In genomic region chr7:128939861-128940410, GRCh38 we compare ENCODE assay signal across 1 cellular context.
A peak's percentile ranks its signal among the peaks of the same experiment; 100 is the strongest.
TF ChIP-seq lines count a peak whose summit lies in the region.

No MANE protein-coding gene starts in this region.

TF ChIP-seq in GM12878, 131 proteins besides CTCF, POLR2A, EP300 and RAD21:
- TF ChIP-seq ZSCAN29 (IDR thresholded peaks at IDR 0.05) = peak; percentile 96
- TF ChIP-seq MAX (IDR thresholded peaks at IDR 0.05; ENCODE audit: low read depth, low read length) = 0 out of 2 replicates have a peak, but pooled peaks have one; percentile 61
- TF ChIP-seq CHD2 (IDR thresholded peaks at IDR 0.05; ENCODE audit: borderline replicate concordance, low read depth, low read length) = 0 out of 2 replicates have a peak, but pooled peaks have one; percentile 11
- no peak for TF ChIP-seq PAX8 (IDR thresholded peaks at IDR 0.05)
- no peak for TF ChIP-seq MEF2A (IDR thresholded peaks at IDR 0.05; ENCODE audit: insufficient read depth, low read depth, low read length)
- no peak for TF ChIP-seq CREB1 (IDR thresholded peaks at IDR 0.05; ENCODE audit: low read depth)
- no peak for TF ChIP-seq SRF (IDR thresholded peaks at IDR 0.05; ENCODE audit: low read depth in 2 of 2, low read length in 2 of 2)
- no peak for TF ChIP-seq SREBF2 (IDR thresholded peaks at IDR 0.05; ENCODE audit: low read length)
- no peak for TF ChIP-seq KLF5 (IDR thresholded peaks at IDR 0.05; ENCODE audit: partially characterized antibody)
- peak; percentile 8; the same call in 2 of the 3 replicates for TF ChIP-seq POU2F2 (IDR thresholded peaks at IDR 0.05; ENCODE audit: borderline replicate concordance, low read depth, low read length)
- TF ChIP-seq ETV6 (conservative IDR thresholded peaks at IDR 0.05 in 1 of 2, IDR thresholded peaks at IDR 0.05 in 1 of 2; ENCODE audit: borderline replicate concordance in 1 of 2, low read depth in 1 of 2) = no peak
- TF ChIP-seq SMAD5 (IDR thresholded peaks at IDR 0.05; ENCODE audit: low read depth) = 0 out of 2 replicates have a peak, but pooled peaks have one; percentile 4
- TF ChIP-seq NRF1 (conservative IDR thresholded peaks at IDR 0.05; ENCODE audit: low read depth, low read length) = no peak
- TF ChIP-seq MLLT1 (IDR thresholded peaks at IDR 0.05) = no peak
- peak; percentile 34; the same call in 1 of the 2 replicates for TF ChIP-seq POLR2AphosphoS2 (IDR thresholded peaks at IDR 0.05; ENCODE audit: low read depth, low read length)
- peak; percentile 36 for TF ChIP-seq LARP7 (IDR thresholded peaks at IDR 0.05)
- 0 out of 2 replicates have a peak, but pooled peaks have one; percentile 38 for TF ChIP-seq BCL11A (IDR thresholded peaks at IDR 0.05; ENCODE audit: low read depth, low read length)
- TF ChIP-seq TAF1 (IDR thresholded peaks at IDR 0.05; ENCODE audit: borderline replicate concordance, low read depth, low read length) = peak; percentile 39; the same call in 1 of the 2 replicates
- TF ChIP-seq E2F8 (IDR thresholded peaks at IDR 0.05; ENCODE audit: low read depth, partially characterized antibody) = no peak
- no peak for TF ChIP-seq ESRRA (IDR thresholded peaks at IDR 0.05; ENCODE audit: low read length)
- no peak for TF ChIP-seq CBX3 (IDR thresholded peaks at IDR 0.05; ENCODE audit: borderline replicate concordance, low read depth)
- 0 out of 2 replicates have a peak, but pooled peaks have one; percentile 32 for TF ChIP-seq MXI1 (IDR thresholded peaks at IDR 0.05; ENCODE audit: low read depth, low read length)
- TF ChIP-seq POLR2AphosphoS5 (IDR thresholded peaks at IDR 0.05; ENCODE audit: low read length) = peak; percentile 74
- peak; percentile 35 for TF ChIP-seq YY1 (IDR thresholded peaks at IDR 0.05; ENCODE audit: low read depth, low read length)
